Comparison of ENCODE assay signal across 1 cellular context in genomic region chr20:23361651-23362391, GRCh38.
TF ChIP-seq lines count a peak whose summit lies in the region.

Gene GZF1, plus strand, starts transcription at chr20:23362182. Its CDS starts 2,202 bp downstream, at chr20:23364384.

TF ChIP-seq in HepG2, 621 proteins besides CTCF, POLR2A, EP300 and RAD21 (continued from another document and continues in another):
- TF ChIP-seq ZFP36L1 (CRISPR knock-in tag; IDR thresholded peaks at IDR 0.05): peak; percentile 92
- TF ChIP-seq MATR3 (CRISPR knock-in tag; IDR thresholded peaks at IDR 0.05): no peak
- TF ChIP-seq ZNF704 (CRISPR knock-in tag; IDR thresholded peaks at IDR 0.05; ENCODE audit: borderline replicate concordance): no peak; the same call in 1 of the 2 replicates
- TF ChIP-seq CAMTA2 (CRISPR knock-in tag; IDR thresholded peaks at IDR 0.05; ENCODE audit: borderline replicate concordance): peak; percentile 78; the same call in 1 of the 2 replicates
- no peak for TF ChIP-seq ZMAT5 (CRISPR knock-in tag; IDR thresholded peaks at IDR 0.05; ENCODE audit: borderline replicate concordance, low read depth)
- TF ChIP-seq RAD51 (IDR thresholded peaks at IDR 0.05; ENCODE audit: borderline replicate concordance): peak; percentile 95
- peak; percentile 18; the same call in 1 of the 2 replicates for TF ChIP-seq IRX3 (CRISPR knock-in tag; IDR thresholded peaks at IDR 0.05; ENCODE audit: borderline replicate concordance, low read depth)
- TF ChIP-seq ZNF552 (CRISPR knock-in tag; IDR thresholded peaks at IDR 0.05; ENCODE audit: borderline replicate concordance): peak; percentile 98
- TF ChIP-seq STAT5B (CRISPR knock-in tag; IDR thresholded peaks at IDR 0.05): peak; percentile 73
- TF ChIP-seq CBX1 (IDR thresholded peaks at IDR 0.05; ENCODE audit: low read depth): peak; percentile 77
- peak; percentile 84 for TF ChIP-seq ZBED4 (CRISPR knock-in tag; IDR thresholded peaks at IDR 0.05; ENCODE audit: borderline replicate concordance)
- peak; percentile 88; the same call in 1 of the 2 replicates for TF ChIP-seq MEIS2 (CRISPR knock-in tag; IDR thresholded peaks at IDR 0.05)
- no peak; the same call in 1 of the 2 replicates for TF ChIP-seq ZNF644 (CRISPR knock-in tag; IDR thresholded peaks at IDR 0.05; ENCODE audit: low read depth)
- TF ChIP-seq ZNF674 (CRISPR knock-in tag; IDR thresholded peaks at IDR 0.05; ENCODE audit: low read depth): peak; percentile 96
- no peak; the same call in 1 of the 2 replicates for TF ChIP-seq FUBP1 (CRISPR knock-in tag; IDR thresholded peaks at IDR 0.05; ENCODE audit: borderline replicate concordance)
- peak; percentile 97 for TF ChIP-seq ZNF333 (CRISPR knock-in tag; IDR thresholded peaks at IDR 0.05; ENCODE audit: borderline replicate concordance)
- TF ChIP-seq CENPBD1 (CRISPR knock-in tag; IDR thresholded peaks at IDR 0.05; ENCODE audit: borderline replicate concordance, low read depth): no peak; the same call in 1 of the 2 replicates
- no peak for TF ChIP-seq PLRG1 (conservative IDR thresholded peaks at IDR 0.05)
- peak; percentile 86; the same call in 1 of the 2 replicates for TF ChIP-seq PCBP1 (IDR thresholded peaks at IDR 0.05; ENCODE audit: borderline replicate concordance, low read depth, low read length)
- peak; percentile 84 for TF ChIP-seq ZNF431 (CRISPR knock-in tag; IDR thresholded peaks at IDR 0.05; ENCODE audit: borderline replicate concordance, low read depth)
- peak; percentile 99 for TF ChIP-seq ZNF407 (CRISPR knock-in tag; IDR thresholded peaks at IDR 0.05; ENCODE audit: not compliant biosample characterization)
- TF ChIP-seq ZNF687 (CRISPR knock-in tag; IDR thresholded peaks at IDR 0.05): peak; percentile 97
- peak; percentile 94 for TF ChIP-seq LBX2 (CRISPR knock-in tag; IDR thresholded peaks at IDR 0.05; ENCODE audit: borderline replicate concordance)
- TF ChIP-seq ZNF710 (CRISPR knock-in tag; IDR thresholded peaks at IDR 0.05; ENCODE audit: borderline replicate concordance): peak; percentile 95
- TF ChIP-seq MED13 (CRISPR knock-in tag; IDR thresholded peaks at IDR 0.05): peak; percentile 76; the same call in 1 of the 2 replicates
- no peak for TF ChIP-seq ZNF496 (CRISPR knock-in tag; IDR thresholded peaks at IDR 0.05; ENCODE audit: insufficient replicate concordance)
- peak; percentile 86; the same call in 1 of the 2 replicates for TF ChIP-seq ZNF335 (CRISPR knock-in tag; IDR thresholded peaks at IDR 0.05)
- peak; percentile 72 for TF ChIP-seq TEF (CRISPR knock-in tag; IDR thresholded peaks at IDR 0.05)
- peak; percentile 99 for TF ChIP-seq ZSCAN31 (CRISPR knock-in tag; IDR thresholded peaks at IDR 0.05; ENCODE audit: low read depth)
- TF ChIP-seq NFE2L1 (CRISPR knock-in tag; IDR thresholded peaks at IDR 0.05; ENCODE audit: borderline replicate concordance): peak; percentile 95; the same call in 1 of the 2 replicates
